ENCODE assay signal across 9 cellular contexts in the genomic region with DNA sequence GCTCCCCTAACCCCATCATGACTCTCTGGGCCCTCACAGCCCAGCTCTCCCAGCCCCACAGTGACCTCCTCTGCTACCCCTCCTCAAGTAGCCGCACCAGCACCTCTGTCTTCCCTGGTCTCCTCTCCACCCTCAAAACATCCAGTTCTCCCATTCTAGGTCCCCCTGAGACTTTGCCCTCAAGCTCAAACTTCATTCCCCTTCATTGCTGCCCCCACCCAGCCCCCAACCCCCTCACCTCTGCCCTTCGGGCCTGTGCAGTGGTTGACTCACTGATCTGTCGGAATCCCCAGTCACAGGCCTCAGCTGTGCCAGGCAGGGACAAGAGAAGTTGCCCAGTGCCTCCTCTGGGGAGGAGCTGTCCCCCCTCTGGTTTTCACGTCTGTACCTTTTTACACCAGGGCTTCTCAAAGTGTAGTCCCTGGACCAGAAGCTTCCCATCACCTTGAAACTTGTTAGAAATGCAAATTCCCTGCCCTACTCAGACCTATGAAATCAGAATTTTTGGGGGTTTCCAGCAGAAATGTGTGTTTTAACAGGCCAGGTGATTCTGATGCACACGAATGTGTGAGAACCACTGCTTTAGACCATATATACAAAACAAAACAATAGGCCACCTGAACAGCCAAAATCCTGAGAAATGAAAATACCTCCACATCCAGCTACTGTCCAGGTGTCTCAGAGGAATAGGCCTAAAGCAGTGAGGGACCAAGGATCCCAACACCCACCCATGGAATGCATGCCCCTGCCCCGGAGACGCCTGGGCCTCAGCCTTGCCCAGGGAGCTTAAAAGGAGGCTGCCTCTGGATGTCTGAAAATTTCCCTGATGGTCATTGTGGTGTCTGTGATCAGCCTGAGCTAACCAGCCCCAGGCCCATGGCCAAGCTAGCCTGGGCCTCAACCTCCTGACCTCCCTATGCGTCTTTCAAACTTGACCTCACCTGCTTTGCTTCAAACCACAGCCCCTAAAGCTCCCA. TPM values are rescaled to one million over a fixed set of nuclear protein-coding genes. Genes with fewer than 3 reads are reported as not detected.
DNase-seq lines count a peak whose midpoint lies in the region; ATAC-seq and TF ChIP-seq lines count a peak whose summit lies in the region.
"Had no signal": no experiment of that assay in that cellular context is flagged by ENCODE, and none has a peak within 500 bp of the region (broad histone marks: within the 10 kb centered on the region; RNA-seq: fewer than 3 reads in every experiment).

No MANE protein-coding gene starts in this region.

- POLR2A ChIA-PET in OCI-LY7 (lab: Charles Lee), result interaction anchor here (1.0 kb wide), 1 partner anchor 67 kb away, joined by 3 read pairs; no protein-coding TSS in a partner anchor

- H3K4me1 Mint-ChIP-seq in endothelial cell (ENCODE audit: unreplicated experiment), result peaks cover 19% of the 10 kb centered on the region

- no peak for ATAC-seq in psoas muscle
- no peak for ATAC-seq in GM21576 (IDR thresholded peaks at IDR 0.05; ENCODE audit: unreplicated experiment)
- ATAC-seq in HG03442 (IDR thresholded peaks at IDR 0.05; ENCODE audit: unreplicated experiment), result no peak
- no peak for ATAC-seq in left colon
- no peak for ATAC-seq in GM21825 (IDR thresholded peaks at IDR 0.05; ENCODE audit: unreplicated experiment)

- no peak overlapping the region for H3K27ac ChIP-seq in OCI-LY7 (ENCODE audit: low read depth, low read length, poor library complexity, severe bottlenecking)
- H3K27ac ChIP-seq in psoas muscle, result no peak overlapping the region
- H3K27ac ChIP-seq: neutrophil had no signal

- H2AFZ ChIP-seq in OCI-LY7 (ENCODE audit: low read length), result no peak overlapping the region

- H3K27ac Mint-ChIP-seq in endothelial cell (ENCODE audit: unreplicated experiment), result peak overlapping the region; percentile 80

- H3K9me2 ChIP-seq in OCI-LY7 (ENCODE audit: insufficient read depth, low read length), result no peaks in the 10 kb centered on the region

- H3K27me3 Mint-ChIP-seq in endothelial cell (ENCODE audit: unreplicated experiment), result peaks cover 9% of the 10 kb centered on the region

- TF ChIP-seq CTCF in OCI-LY7 (conservative IDR thresholded peaks at IDR 0.05; ENCODE audit: low read length), result no peak
- no peak for TF ChIP-seq CTCF in endothelial cell (IDR thresholded peaks at IDR 0.05; ENCODE audit: unreplicated experiment)
- TF ChIP-seq CTCF in psoas muscle (IDR thresholded peaks at IDR 0.05), result no peak

- peak overlapping the region; percentile 41; the same call in 1 of the 2 replicates for H3K4me2 ChIP-seq in OCI-LY7 (ENCODE audit: low read length)

- DNase-seq in D341Med (ENCODE audit: low spot score) (peak; percentile 25), OCI-LY7 (ENCODE audit: low spot score) (no peak), endothelial cell (ENCODE audit: low spot score) (no peak), psoas muscle (peak in 1 of 2 donors; percentile 21), left colon (no peak)

- no peaks in the 10 kb centered on the region for H3K27me3 ChIP-seq in psoas muscle (ENCODE audit: insufficient read depth in 3 of 3, low read length in 2 of 3)

- no peak overlapping the region for H3K4me3 ChIP-seq in OCI-LY7 (ENCODE audit: low read depth, low read length, poor library complexity, severe bottlenecking)
- H3K4me3 ChIP-seq in psoas muscle, result peak overlapping the region; percentile 81

- H3K9me3 ChIP-seq in OCI-LY7 (ENCODE audit: low read length) (no peaks in the 10 kb centered on the region), psoas muscle (no peaks in the 10 kb centered on the region)
- H3K9me3 ChIP-seq: neutrophil had no signal

- 81 to 91% (median 83%) methylated on average over 8 of the region's 8 CpGs for WGBS in psoas muscle, 3 donors

- CTCF ChIA-PET in OCI-LY7 (lab: Charles Lee; ENCODE audit: unreplicated experiment), result interaction anchor here (0.7 kb wide), 1 partner anchor 57 kb away, joined by 4 read pairs; no protein-coding TSS in a partner anchor

- H3K4me1 ChIP-seq in OCI-LY7 (ENCODE audit: insufficient read depth, low read length, poor library complexity, severe bottlenecking), result peaks cover 5% of the 10 kb centered on the region
- H3K4me1 ChIP-seq in psoas muscle, result peaks cover 14% of the 10 kb centered on the region

- intact Hi-C loops in OCI-LY7 (cut with micrococcal nuclease; ENCODE audit: unreplicated experiment) (loop anchor here (1.0 kb wide), 1 partner anchor 50 kb away; no protein-coding TSS in a partner anchor), psoas muscle (cut with DNase I) (no loop called here), left colon (cut with DNase I, micrococcal nuclease) (no loop called here)

- no TSS peak for BruUV-seq in OCI-LY7 (replicated peaks; lab: Mats Ljungman, UMichigan)

- H3K79me2 ChIP-seq in OCI-LY7 (ENCODE audit: insufficient read depth, low read depth, low read length), result no peaks in the 10 kb centered on the region

- no peaks in the 10 kb centered on the region for H4K20me1 ChIP-seq in OCI-LY7 (ENCODE audit: insufficient read depth, low read length)

- peak overlapping the region; percentile 90 for H3K4me3 Mint-ChIP-seq in endothelial cell (ENCODE audit: unreplicated experiment)

- H3K36me3 ChIP-seq in OCI-LY7 (ENCODE audit: insufficient read depth, low read length) (no peaks in the 10 kb centered on the region), psoas muscle (ENCODE audit: insufficient read depth in 1 of 2, low read depth in 1 of 2) (no peaks in the 10 kb centered on the region)
- H3K36me3 ChIP-seq: neutrophil had no signal

- H3K9me3 Mint-ChIP-seq in endothelial cell (ENCODE audit: unreplicated experiment), result no peaks in the 10 kb centered on the region

- H3K36me3 Mint-ChIP-seq in endothelial cell (ENCODE audit: low read depth, unreplicated experiment), result no peaks in the 10 kb centered on the region

RNA-seq across cellular contexts. Expression of a gene that starts 0.9 kb away (rescaled TPM):
- total RNA-seq in OCI-LY7 (2014; rRNA removed; shearing (Covaris generic)), result 0.09 and 0.13 TPM in 2 replicates
- total RNA-seq in OCI-LY7 (2022) (1.0 and 1.1 TPM in 2 replicates), endothelial cell (ENCODE audit: unreplicated experiment) (69.4 TPM), psoas muscle (1 to 10 TPM; 1.5 to 4.3 (median 2.4) TPM), left colon (100 to 1,000 TPM; 145 to 152 TPM)
- 1 to 10 TPM; 1.3 to 2.2 (median 1.5) TPM for polyA plus RNA-seq in psoas muscle

RNA-seq across cellular contexts. Expression of a gene that starts 24.7 kb away (rescaled TPM):
- total RNA-seq in OCI-LY7 (2014; rRNA removed; shearing (Covaris generic)), result 98.1 and 101 TPM in 2 replicates
- total RNA-seq in OCI-LY7 (2022) (51.3 and 52.3 TPM in 2 replicates), endothelial cell (ENCODE audit: unreplicated experiment) (52.1 TPM), psoas muscle (10 to 100 TPM; 48.7 to 60.1 (median 53.1) TPM), left colon (10 to 100 TPM; 48.9 to 50.0 TPM)
- polyA plus RNA-seq in psoas muscle, result 10 to 100 TPM; 45.1 to 97.1 (median 61.7) TPM

RNA-seq across cellular contexts. Expression of a gene that starts 39.9 kb away (rescaled TPM):
- 30.5 and 31.3 TPM in 2 replicates for total RNA-seq in OCI-LY7 (2014; rRNA removed; shearing (Covaris generic))
- total RNA-seq in OCI-LY7 (2022), result 43.9 and 45.2 TPM in 2 replicates
- 23.1 TPM for total RNA-seq in endothelial cell (ENCODE audit: unreplicated experiment)
- total RNA-seq in psoas muscle, result 100 to 1,000 TPM; 131 to 184 (median 152) TPM
- polyA plus RNA-seq in psoas muscle, result 100 to 1,000 TPM in 2 of 3 donors, 10 to 100 TPM in 1; 85.0 to 169 (median 149) TPM
- total RNA-seq in left colon, result 100 to 1,000 TPM; 107 to 117 TPM

RNA-seq across cellular contexts. Expression of a gene that starts 40.0 kb away (rescaled TPM):
- 47.7 and 72.1 TPM in 2 replicates for total RNA-seq in OCI-LY7 (2014; rRNA removed; shearing (Covaris generic))
- total RNA-seq in OCI-LY7 (2022), result 56.2 and 58.9 TPM in 2 replicates
- total RNA-seq in endothelial cell (ENCODE audit: unreplicated experiment), result 82.6 TPM
- 10 to 100 TPM; 31.8 to 78.3 (median 50.8) TPM for total RNA-seq in psoas muscle
- polyA plus RNA-seq in psoas muscle, result 10 to 100 TPM; 41.7 to 76.6 (median 59.7) TPM
- total RNA-seq in left colon, result 10 to 100 TPM; 47.3 to 72.5 TPM

RNA-seq across cellular contexts. Expression of a gene that starts 49.2 kb away (rescaled TPM):
- 4.2 and 4.8 TPM in 2 replicates for total RNA-seq in OCI-LY7 (2014; rRNA removed; shearing (Covaris generic))
- 6.7 and 7.1 TPM in 2 replicates for total RNA-seq in OCI-LY7 (2022)
- total RNA-seq in endothelial cell (ENCODE audit: unreplicated experiment), result 14.6 TPM
- 1 to 10 TPM; 1.2 to 2.4 (median 1.9) TPM for total RNA-seq in psoas muscle
- 1 to 10 TPM in 2 of 3 donors, under 1 TPM in 1; 0.95 to 2.1 (median 1.2) TPM for polyA plus RNA-seq in psoas muscle
- 1 to 10 TPM; 1.9 to 2.8 TPM for total RNA-seq in left colon

Comparison
In these comparisons a context has a peak if more than half of its experiments do, and no peak if none do; other contexts are left out.
1. RNA of a gene that starts 0.9 kb away (total RNA-seq): 145 to 152 TPM in left colon and 69.4 TPM in endothelial cell (single experiment); 1.5 to 4.3 TPM in psoas muscle and 0.09 to 1.1 TPM in OCI-LY7; every median in the first group is over 10 times any median in the second.